1 cellular context compared by ENCODE assay signal in genomic region chr14:35416108-35416750, GRCh38.
TF ChIP-seq lines count a peak whose summit lies in the region.

No MANE protein-coding gene starts in this region.

TF ChIP-seq in GM12878, 131 proteins besides CTCF, POLR2A, EP300 and RAD21 (continued from another document and continues in another):
- TF ChIP-seq, protein P1, sequence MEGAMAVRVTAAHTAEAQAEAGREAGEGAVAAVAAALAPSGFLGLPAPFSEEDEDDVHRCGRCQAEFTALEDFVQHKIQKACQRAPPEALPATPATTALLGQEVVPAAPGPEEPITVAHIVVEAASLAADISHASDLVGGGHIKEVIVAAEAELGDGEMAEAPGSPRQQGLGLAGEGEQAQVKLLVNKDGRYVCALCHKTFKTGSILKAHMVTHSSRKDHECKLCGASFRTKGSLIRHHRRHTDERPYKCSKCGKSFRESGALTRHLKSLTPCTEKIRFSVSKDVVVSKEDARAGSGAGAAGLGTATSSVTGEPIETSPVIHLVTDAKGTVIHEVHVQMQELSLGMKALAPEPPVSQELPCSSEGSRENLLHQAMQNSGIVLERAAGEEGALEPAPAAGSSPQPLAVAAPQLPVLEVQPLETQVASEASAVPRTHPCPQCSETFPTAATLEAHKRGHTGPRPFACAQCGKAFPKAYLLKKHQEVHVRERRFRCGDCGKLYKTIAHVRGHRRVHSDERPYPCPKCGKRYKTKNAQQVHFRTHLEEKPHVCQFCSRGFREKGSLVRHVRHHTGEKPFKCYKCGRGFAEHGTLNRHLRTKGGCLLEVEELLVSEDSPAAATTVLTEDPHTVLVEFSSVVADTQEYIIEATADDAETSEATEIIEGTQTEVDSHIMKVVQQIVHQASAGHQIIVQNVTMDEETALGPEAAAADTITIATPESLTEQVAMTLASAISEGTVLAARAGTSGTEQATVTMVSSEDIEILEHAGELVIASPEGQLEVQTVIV (IDR thresholded peaks at IDR 0.05; ENCODE audit: borderline replicate concordance, partially characterized antibody), result peak; percentile 32
- TF ChIP-seq FOXM1 (IDR thresholded peaks at IDR 0.05; ENCODE audit: low read depth, low read length) (peak; percentile 77; the same call in 1 of the 2 replicates), ZZZ3 (IDR thresholded peaks at IDR 0.05; ENCODE audit: control insufficient read depth, insufficient read length, low read depth) (no peak), STAT3 (IDR thresholded peaks at IDR 0.05; ENCODE audit: low read depth, low read length) (0 out of 2 replicates have a peak, but pooled peaks have one; percentile 78), POLR2AphosphoS5 (IDR thresholded peaks at IDR 0.05; ENCODE audit: low read length) (no peak), ATF2 (IDR thresholded peaks at IDR 0.05; ENCODE audit: low read length) (peak; percentile 57), NR2F1 (conservative IDR thresholded peaks at IDR 0.05) (peak; percentile 66), SP1 (IDR thresholded peaks at IDR 0.05; ENCODE audit: low read depth, low read length) (peak; percentile 15), SUPT20H (IDR thresholded peaks at IDR 0.05; ENCODE audit: borderline replicate concordance, control insufficient read depth, low read depth, low read length) (no peak), PML (IDR thresholded peaks at IDR 0.05; ENCODE audit: low read length) (peak; percentile 52; the same call in 1 of the 2 replicates), YY1 (IDR thresholded peaks at IDR 0.05; ENCODE audit: low read depth, low read length) (peak; percentile 63), E2F4 (IDR thresholded peaks at IDR 0.05; ENCODE audit: low read depth, low read length) (no peak), EED (IDR thresholded peaks at IDR 0.05; ENCODE audit: low read depth) (peak; percentile 97), MLLT1 (IDR thresholded peaks at IDR 0.05) (0 out of 2 replicates have a peak, but pooled peaks have one; percentile 51), NKRF (conservative IDR thresholded peaks at IDR 0.05) (0 out of 2 replicates have a peak, but pooled peaks have one; percentile 29), USF1 (IDR thresholded peaks at IDR 0.05; ENCODE audit: borderline replicate concordance, extremely low read length, insufficient read depth, low read depth, low read length) (no peak), CBFB (IDR thresholded peaks at IDR 0.05; ENCODE audit: low read depth) (peak; percentile 77; the same call in 1 of the 2 replicates), BMI1 (IDR thresholded peaks at IDR 0.05; ENCODE audit: borderline replicate concordance) (0 out of 2 replicates have a peak, but pooled peaks have one; percentile 28), NBN (IDR thresholded peaks at IDR 0.05) (peak; percentile 53; the same call in 1 of the 2 replicates), HDGF (IDR thresholded peaks at IDR 0.05) (no peak), TARDBP (IDR thresholded peaks at IDR 0.05; ENCODE audit: borderline replicate concordance) (no peak), CREB1 (IDR thresholded peaks at IDR 0.05; ENCODE audit: low read depth) (peak; percentile 58; the same call in 1 of the 2 replicates), ZNF207 (IDR thresholded peaks at IDR 0.05; ENCODE audit: borderline replicate concordance) (0 out of 2 replicates have a peak, but pooled peaks have one; percentile 25), RELA (IDR thresholded peaks at IDR 0.05; ENCODE audit: borderline replicate concordance, partially characterized antibody) (peak; percentile 92), SIN3A (IDR thresholded peaks at IDR 0.05; ENCODE audit: low read depth, low read length) (no peak), CHD2 (IDR thresholded peaks at IDR 0.05; ENCODE audit: borderline replicate concordance, low read depth, low read length) (peak; percentile 71; the same call in 1 of the 2 replicates), PAX5 (IDR thresholded peaks at IDR 0.05; ENCODE audit: borderline replicate concordance, low read depth, low read length) (peak; percentile 62; the same call in 1 of the 2 replicates), IRF4 (IDR thresholded peaks at IDR 0.05; ENCODE audit: low read depth, low read length) (0 out of 2 replicates have a peak, but pooled peaks have one; percentile 13), SRF (IDR thresholded peaks at IDR 0.05; ENCODE audit: low read depth in 2 of 2, low read length in 2 of 2) (0 out of 4 replicates have a peak, but pooled peaks of 1 of the 2 experiments have one; percentile 42), TCF12 (IDR thresholded peaks at IDR 0.05; ENCODE audit: low read depth, low read length) (0 out of 2 replicates have a peak, but pooled peaks have one; percentile 19), TAF1 (IDR thresholded peaks at IDR 0.05; ENCODE audit: borderline replicate concordance, low read depth, low read length) (0 out of 2 replicates have a peak, but pooled peaks have one; percentile 9), MTA3 (IDR thresholded peaks at IDR 0.05; ENCODE audit: borderline replicate concordance, low read length) (peak; percentile 63), FOS (IDR thresholded peaks at IDR 0.05; ENCODE audit: borderline replicate concordance, extremely low read depth, insufficient read length) (no peak), IRF5 (IDR thresholded peaks at IDR 0.05; ENCODE audit: borderline replicate concordance) (no peak), POU2F2 (IDR thresholded peaks at IDR 0.05; ENCODE audit: borderline replicate concordance, low read depth, low read length) (peak; percentile 61; the same call in 2 of the 3 replicates)
- TF ChIP-seq, protein P2, sequence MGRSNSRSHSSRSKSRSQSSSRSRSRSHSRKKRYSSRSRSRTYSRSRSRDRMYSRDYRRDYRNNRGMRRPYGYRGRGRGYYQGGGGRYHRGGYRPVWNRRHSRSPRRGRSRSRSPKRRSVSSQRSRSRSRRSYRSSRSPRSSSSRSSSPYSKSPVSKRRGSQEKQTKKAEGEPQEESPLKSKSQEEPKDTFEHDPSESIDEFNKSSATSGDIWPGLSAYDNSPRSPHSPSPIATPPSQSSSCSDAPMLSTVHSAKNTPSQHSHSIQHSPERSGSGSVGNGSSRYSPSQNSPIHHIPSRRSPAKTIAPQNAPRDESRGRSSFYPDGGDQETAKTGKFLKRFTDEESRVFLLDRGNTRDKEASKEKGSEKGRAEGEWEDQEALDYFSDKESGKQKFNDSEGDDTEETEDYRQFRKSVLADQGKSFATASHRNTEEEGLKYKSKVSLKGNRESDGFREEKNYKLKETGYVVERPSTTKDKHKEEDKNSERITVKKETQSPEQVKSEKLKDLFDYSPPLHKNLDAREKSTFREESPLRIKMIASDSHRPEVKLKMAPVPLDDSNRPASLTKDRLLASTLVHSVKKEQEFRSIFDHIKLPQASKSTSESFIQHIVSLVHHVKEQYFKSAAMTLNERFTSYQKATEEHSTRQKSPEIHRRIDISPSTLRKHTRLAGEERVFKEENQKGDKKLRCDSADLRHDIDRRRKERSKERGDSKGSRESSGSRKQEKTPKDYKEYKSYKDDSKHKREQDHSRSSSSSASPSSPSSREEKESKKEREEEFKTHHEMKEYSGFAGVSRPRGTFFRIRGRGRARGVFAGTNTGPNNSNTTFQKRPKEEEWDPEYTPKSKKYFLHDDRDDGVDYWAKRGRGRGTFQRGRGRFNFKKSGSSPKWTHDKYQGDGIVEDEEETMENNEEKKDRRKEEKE (IDR thresholded peaks at IDR 0.05), result no peak
- TF ChIP-seq, protein P3, sequence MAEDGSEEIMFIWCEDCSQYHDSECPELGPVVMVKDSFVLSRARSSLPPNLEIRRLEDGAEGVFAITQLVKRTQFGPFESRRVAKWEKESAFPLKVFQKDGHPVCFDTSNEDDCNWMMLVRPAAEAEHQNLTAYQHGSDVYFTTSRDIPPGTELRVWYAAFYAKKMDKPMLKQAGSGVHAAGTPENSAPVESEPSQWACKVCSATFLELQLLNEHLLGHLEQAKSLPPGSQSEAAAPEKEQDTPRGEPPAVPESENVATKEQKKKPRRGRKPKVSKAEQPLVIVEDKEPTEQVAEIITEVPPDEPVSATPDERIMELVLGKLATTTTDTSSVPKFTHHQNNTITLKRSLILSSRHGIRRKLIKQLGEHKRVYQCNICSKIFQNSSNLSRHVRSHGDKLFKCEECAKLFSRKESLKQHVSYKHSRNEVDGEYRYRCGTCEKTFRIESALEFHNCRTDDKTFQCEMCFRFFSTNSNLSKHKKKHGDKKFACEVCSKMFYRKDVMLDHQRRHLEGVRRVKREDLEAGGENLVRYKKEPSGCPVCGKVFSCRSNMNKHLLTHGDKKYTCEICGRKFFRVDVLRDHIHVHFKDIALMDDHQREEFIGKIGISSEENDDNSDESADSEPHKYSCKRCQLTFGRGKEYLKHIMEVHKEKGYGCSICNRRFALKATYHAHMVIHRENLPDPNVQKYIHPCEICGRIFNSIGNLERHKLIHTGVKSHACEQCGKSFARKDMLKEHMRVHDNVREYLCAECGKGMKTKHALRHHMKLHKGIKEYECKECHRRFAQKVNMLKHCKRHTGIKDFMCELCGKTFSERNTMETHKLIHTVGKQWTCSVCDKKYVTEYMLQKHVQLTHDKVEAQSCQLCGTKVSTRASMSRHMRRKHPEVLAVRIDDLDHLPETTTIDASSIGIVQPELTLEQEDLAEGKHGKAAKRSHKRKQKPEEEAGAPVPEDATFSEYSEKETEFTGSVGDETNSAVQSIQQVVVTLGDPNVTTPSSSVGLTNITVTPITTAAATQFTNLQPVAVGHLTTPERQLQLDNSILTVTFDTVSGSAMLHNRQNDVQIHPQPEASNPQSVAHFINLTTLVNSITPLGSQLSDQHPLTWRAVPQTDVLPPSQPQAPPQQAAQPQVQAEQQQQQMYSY (CRISPR knock-in tag; IDR thresholded peaks at IDR 0.05), result no peak
- TF ChIP-seq, protein P4, sequence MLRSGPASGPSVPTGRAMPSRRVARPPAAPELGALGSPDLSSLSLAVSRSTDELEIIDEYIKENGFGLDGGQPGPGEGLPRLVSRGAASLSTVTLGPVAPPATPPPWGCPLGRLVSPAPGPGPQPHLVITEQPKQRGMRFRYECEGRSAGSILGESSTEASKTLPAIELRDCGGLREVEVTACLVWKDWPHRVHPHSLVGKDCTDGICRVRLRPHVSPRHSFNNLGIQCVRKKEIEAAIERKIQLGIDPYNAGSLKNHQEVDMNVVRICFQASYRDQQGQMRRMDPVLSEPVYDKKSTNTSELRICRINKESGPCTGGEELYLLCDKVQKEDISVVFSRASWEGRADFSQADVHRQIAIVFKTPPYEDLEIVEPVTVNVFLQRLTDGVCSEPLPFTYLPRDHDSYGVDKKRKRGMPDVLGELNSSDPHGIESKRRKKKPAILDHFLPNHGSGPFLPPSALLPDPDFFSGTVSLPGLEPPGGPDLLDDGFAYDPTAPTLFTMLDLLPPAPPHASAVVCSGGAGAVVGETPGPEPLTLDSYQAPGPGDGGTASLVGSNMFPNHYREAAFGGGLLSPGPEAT (IDR thresholded peaks at IDR 0.05; ENCODE audit: low read depth), result peak; percentile 92
